ENCODE assay signal across 19 cellular contexts in the genomic region with DNA sequence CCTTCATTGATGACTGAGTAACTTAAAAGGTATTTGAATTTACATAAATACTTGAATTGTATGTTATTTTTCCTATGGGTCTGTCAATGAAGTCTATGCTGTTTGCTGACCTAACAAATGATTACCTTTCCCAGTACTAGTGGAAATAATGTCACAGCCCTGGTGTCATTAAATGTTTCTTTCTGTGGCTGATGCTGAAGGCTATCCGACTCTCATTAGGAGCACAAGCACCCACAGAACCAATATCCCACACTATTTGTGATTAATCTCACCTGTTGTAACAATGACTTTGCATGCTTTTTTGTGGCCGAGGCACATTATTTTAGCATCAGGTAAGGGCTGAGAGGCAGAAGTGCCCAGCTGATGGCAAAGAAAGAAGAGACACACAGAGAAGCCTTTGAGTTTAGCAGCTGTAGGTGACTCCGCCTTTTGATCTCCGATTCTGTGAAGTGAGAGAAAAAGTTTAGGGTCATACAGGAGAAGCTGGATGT. TPM values are rescaled to one million over a fixed set of nuclear protein-coding genes. Genes with fewer than 3 reads are reported as not detected.
DNase-seq lines count a peak whose midpoint lies in the region; ATAC-seq and TF ChIP-seq lines count a peak whose summit lies in the region.
"Had no signal": no experiment of that assay in that cellular context is flagged by ENCODE, and none has a peak within 500 bp of the region (broad histone marks: within the 10 kb centered on the region; RNA-seq: fewer than 3 reads in every experiment).

No MANE protein-coding gene starts in this region.

- no peaks in the 10 kb centered on the region for H4K20me1 ChIP-seq in mammary epithelial cell (ENCODE audit: insufficient read depth, low read length)

- H3K4me1 ChIP-seq in mammary epithelial cell (ENCODE audit: insufficient read depth, low read length), result peaks cover 13% of the 10 kb centered on the region
- H3K4me1 ChIP-seq in psoas muscle, result peaks cover 11% of the 10 kb centered on the region
- H3K4me1 ChIP-seq: colonic mucosa, Peyer's patch, uterus had no signal

- DNase-seq in Calu3 (no peak), NCI-H69 (lab: John Stamatoyannopoulos, UW) (peak; percentile 68), mammary epithelial cell (peak; percentile 29), psoas muscle (no peak), natural killer cell (no peak)
- DNase-seq in T-helper 2 cell treated with Interferon-gamma antibody and Interleukin-4, amounts not matched to agents 5 μg/mL and 100 μg/mL, for 36 hours (ENCODE audit: low spot score), result no peak
- DNase-seq: activated CD4-positive, alpha-beta T cell treated with anti-CD3 and anti-CD28 coated beads, Interleukin-2, amount 50 U/mL, for 48 hours; BE2C; colonic mucosa; mucosa of descending colon; NCI-H2171; Peyer's patch; stimulated activated CD4-positive, alpha-beta T cell treated with anti-CD3 and anti-CD28 coated beads, Interleukin-1b, Interleukin-23, amount 100 ng/mL, for 48 hours; stomach; uterus had no signal

- H3K27me3 Mint-ChIP-seq in Calu3 (ENCODE audit: unreplicated experiment), result no peaks in the 10 kb centered on the region
- peaks cover 12% of the 10 kb centered on the region for H3K27me3 Mint-ChIP-seq in T-helper 2 cell treated with Interferon-gamma antibody and Interleukin-4, amounts not matched to agents 5 μg/mL and 100 μg/mL, for 36 hours (ENCODE audit: low read depth)
- peaks cover 8 to 11% of the 10 kb centered on the region in 2 donors for H3K27me3 Mint-ChIP-seq in natural killer cell (ENCODE audit: low read depth in 2 of 2)
- H3K27me3 Mint-ChIP-seq: activated naive CD4-positive, alpha-beta T cell treated with anti-CD3 and anti-CD28 coated beads, Interleukin-2, amount 50 U/mL, for 24 hours had no signal

- H3K4me2 ChIP-seq in mammary epithelial cell (ENCODE audit: insufficient read depth, low read depth, low read length), result no peak overlapping the region

- H3K27me3 ChIP-seq in mammary epithelial cell (ENCODE audit: insufficient read depth, low read length) (no peaks in the 10 kb centered on the region), psoas muscle (ENCODE audit: insufficient read depth in 3 of 3, low read length in 2 of 3) (no peaks in the 10 kb centered on the region)
- H3K27me3 ChIP-seq: colonic mucosa, Peyer's patch, stomach, uterus had no signal

- dilution Hi-C loops in mammary epithelial cell (cut with HindIII; ENCODE audit: low sequenced_read_pairs), result no loop called here

- H3K9me3 Mint-ChIP-seq in Calu3 (ENCODE audit: low read depth, unreplicated experiment) (no peaks in the 10 kb centered on the region), natural killer cell (no peaks in the 10 kb centered on the region)
- H3K9me3 Mint-ChIP-seq in T-helper 2 cell treated with Interferon-gamma antibody and Interleukin-4, amounts not matched to agents 5 μg/mL and 100 μg/mL, for 36 hours, result peaks cover 5% of the 10 kb centered on the region
- H3K9me3 Mint-ChIP-seq: activated naive CD4-positive, alpha-beta T cell treated with anti-CD3 and anti-CD28 coated beads, Interleukin-2, amount 50 U/mL, for 24 hours had no signal

- H3K4me1 Mint-ChIP-seq in Calu3 (ENCODE audit: low read depth, unreplicated experiment) (peaks cover 54% of the 10 kb centered on the region), natural killer cell (no peaks in the 10 kb centered on the region)
- no peaks in the 10 kb centered on the region for H3K4me1 Mint-ChIP-seq in T-helper 2 cell treated with Interferon-gamma antibody and Interleukin-4, amounts not matched to agents 5 μg/mL and 100 μg/mL, for 36 hours (ENCODE audit: low read depth)
- H3K4me1 Mint-ChIP-seq: activated naive CD4-positive, alpha-beta T cell treated with anti-CD3 and anti-CD28 coated beads, Interleukin-2, amount 50 U/mL, for 24 hours had no signal

- BruUV-seq in Calu3 (replicated peaks; lab: Mats Ljungman, UMichigan) (no TSS peak), mammary epithelial cell (replicated peaks; lab: Mats Ljungman, UMichigan) (no TSS peak)

- H3K4me3 ChIP-seq in mammary epithelial cell (replicated peaks in 1 of 3; ENCODE audit: insufficient read depth in 1 of 3, low read depth in 2 of 3, low read length in 3 of 3), result no peak overlapping the region
- H3K4me3 ChIP-seq in psoas muscle, result peak overlapping the region; percentile 39
- H3K4me3 ChIP-seq: colonic mucosa, mucosa of descending colon, Peyer's patch, stomach, uterus had no signal

- in situ Hi-C loops in mammary epithelial cell (cut with MboI; ENCODE audit: low sequenced_read_pairs in 2 of 2), result loop anchor here in 1 of 2 donors (25.0 kb wide), 1 partner anchor 115 kb away; no protein-coding TSS in a partner anchor

- TF ChIP-seq CTCF in Calu3 (IDR thresholded peaks at IDR 0.05; ENCODE audit: unreplicated experiment) (no peak), mammary epithelial cell (conservative IDR thresholded peaks at IDR 0.05 in 1 of 2, IDR thresholded peaks at IDR 0.05 in 1 of 2; ENCODE audit: extremely low read depth in 1 of 2, insufficient read depth in 1 of 2, low read depth in 1 of 2, low read length in 2 of 2) (no peak), psoas muscle (IDR thresholded peaks at IDR 0.05) (no peak), natural killer cell (IDR thresholded peaks at IDR 0.05) (no peak)

- peak overlapping the region; percentile 95 for H3K27ac Mint-ChIP-seq in Calu3 (ENCODE audit: unreplicated experiment)
- H3K27ac Mint-ChIP-seq in T-helper 2 cell treated with Interferon-gamma antibody and Interleukin-4, amounts not matched to agents 5 μg/mL and 100 μg/mL, for 36 hours, result no peak overlapping the region
- no peak overlapping the region for H3K27ac Mint-ChIP-seq in natural killer cell
- H3K27ac Mint-ChIP-seq: activated naive CD4-positive, alpha-beta T cell treated with anti-CD3 and anti-CD28 coated beads, Interleukin-2, amount 50 U/mL, for 24 hours had no signal

- H3K36me3 Mint-ChIP-seq in Calu3 (ENCODE audit: insufficient read depth, unreplicated experiment), result peaks cover 7% of the 10 kb centered on the region
- no peaks in the 10 kb centered on the region for H3K36me3 Mint-ChIP-seq in T-helper 2 cell treated with Interferon-gamma antibody and Interleukin-4, amounts not matched to agents 5 μg/mL and 100 μg/mL, for 36 hours (ENCODE audit: low read depth)
- H3K36me3 Mint-ChIP-seq in natural killer cell, result no peaks in the 10 kb centered on the region
- H3K36me3 Mint-ChIP-seq: activated naive CD4-positive, alpha-beta T cell treated with anti-CD3 and anti-CD28 coated beads, Interleukin-2, amount 50 U/mL, for 24 hours had no signal

- WGBS in mammary epithelial cell (ENCODE audit: low coverage, missing lambda C conversion rate), result 71% methylated on average over 4 of the region's 4 CpGs
- 65 to 76% (median 69%) methylated on average over 4 of the region's 4 CpGs for WGBS in psoas muscle, 3 donors

- CTCF ChIA-PET in Calu3 (lab: Charles Lee) (interaction anchor here (1.0 to 1.3 kb wide), 2 partner anchors 63 to 138 kb away, joined by 4 to 5 read pairs; partner anchors contain the start of gene VTCN1), mammary epithelial cell (lab: Charles Lee; ENCODE audit: low non-redundant PET) (no interaction called here)

- no peak overlapping the region for H3K9ac ChIP-seq in mammary epithelial cell (ENCODE audit: insufficient read depth, low read length)

- H3K36me3 ChIP-seq in mammary epithelial cell (ENCODE audit: insufficient read depth, low read length), result no peaks in the 10 kb centered on the region
- no peaks in the 10 kb centered on the region for H3K36me3 ChIP-seq in psoas muscle (ENCODE audit: insufficient read depth in 1 of 2, low read depth in 1 of 2)
- H3K36me3 ChIP-seq: BE2C, colonic mucosa, Peyer's patch, stomach, uterus had no signal

- H2AFZ ChIP-seq in mammary epithelial cell (ENCODE audit: low read depth, low read length), result no peak overlapping the region

- H3K27ac ChIP-seq in mammary epithelial cell (ENCODE audit: insufficient read depth, low read depth, low read length) (no peak overlapping the region), psoas muscle (peak overlapping the region; percentile 88)
- H3K27ac ChIP-seq: colonic mucosa, Peyer's patch, stomach, uterus, VCaP had no signal

- intact Hi-C loops in Calu3 (cut with micrococcal nuclease; ENCODE audit: unreplicated experiment) (loop anchor here (2.0 to 10.0 kb wide), 2 partner anchors 57 to 137 kb away; no protein-coding TSS in a partner anchor), mammary epithelial cell (cut with micrococcal nuclease) (loop anchor here (10.0 kb wide), 1 partner anchor 217 kb away; the partner anchor contains the start of gene MAN1A2), psoas muscle (cut with DNase I) (loop anchor here in 1 of 2 donors (5.0 kb wide), 1 partner anchor 220 kb away; the partner anchor contains the start of gene MAN1A2), natural killer cell (cut with micrococcal nuclease) (no loop called here)

- H3K9me3 ChIP-seq in mammary epithelial cell (replicated peaks; ENCODE audit: insufficient read depth, low read length), result no peaks in the 10 kb centered on the region
- H3K9me3 ChIP-seq in psoas muscle, result no peaks in the 10 kb centered on the region
- H3K9me3 ChIP-seq: BE2C, colonic mucosa, mucosa of descending colon, Peyer's patch, stomach, uterus had no signal

- no peaks in the 10 kb centered on the region for H3K79me2 ChIP-seq in mammary epithelial cell (ENCODE audit: insufficient read depth, low read length)

- H3K4me3 Mint-ChIP-seq in Calu3 (ENCODE audit: low read depth, unreplicated experiment), result peak overlapping the region; percentile 59
- H3K4me3 Mint-ChIP-seq in T-helper 2 cell treated with Interferon-gamma antibody and Interleukin-4, amounts not matched to agents 5 μg/mL and 100 μg/mL, for 36 hours, result no peak overlapping the region
- H3K4me3 Mint-ChIP-seq in natural killer cell, result no peak overlapping the region
- H3K4me3 Mint-ChIP-seq: activated naive CD4-positive, alpha-beta T cell treated with anti-CD3 and anti-CD28 coated beads, Interleukin-2, amount 50 U/mL, for 24 hours had no signal

- ATAC-seq in psoas muscle, result peak in 3 of 4 donors; percentile 17 to 46 (median 44)
- no peak for ATAC-seq in HG02884 (IDR thresholded peaks at IDR 0.05; ENCODE audit: unreplicated experiment)
- no peak for ATAC-seq in natural killer cell
- ATAC-seq: mucosa of descending colon, sciatic nerve had no signal

RNA-seq across cellular contexts. Expression of gene TRIM45, which starts 25.8 kb away (rescaled TPM):
- total RNA-seq in Calu3 (2022), result 4.3 and 5.3 TPM in 2 replicates
- 1 to 10 TPM; 2.7 to 4.0 TPM for total RNA-seq in mammary epithelial cell
- polyA plus RNA-seq in mammary epithelial cell, result 1.8 TPM
- polyA minus RNA-seq in mammary epithelial cell, result 2.9 TPM
- 10 to 100 TPM in 3 of 4 donors, 1 to 10 TPM in 1; 7.3 to 25.4 (median 13.2) TPM for total RNA-seq in psoas muscle
- polyA plus RNA-seq in psoas muscle, result 10 to 100 TPM in 1 of 3 donors, 1 to 10 TPM in 2; 3.3 to 17.1 (median 8.4) TPM
- total RNA-seq in natural killer cell, result 1 to 10 TPM in 1 of 3 donors, under 1 TPM in 2; 0.33 to 1.2 (median 0.77) TPM

Comparison
In these comparisons a context has a peak if more than half of its experiments do, and no peak if none do; other contexts are left out.
1. DNase-seq: peak in NCI-H69 (single experiment) and mammary epithelial cell (single experiment); none in Calu3 (single experiment), psoas muscle (0 of 2), T-helper 2 cell treated with Interferon-gamma antibody and Interleukin-4, amounts not matched to agents 5 μg/mL and 100 μg/mL, for 36 hours (single experiment) and natural killer cell (single experiment).
2. ATAC-seq: peak in psoas muscle (3 of 4); none in HG02884 (single experiment) and natural killer cell (0 of 3).